Comparison of ENCODE assay signal across 1 cellular context in genomic region chr2:96163768-96164429, GRCh38.
TF ChIP-seq lines count a peak whose summit lies in the region.

No MANE protein-coding gene starts in this region.

TF ChIP-seq in H1, 55 proteins besides CTCF, POLR2A, EP300 and RAD21:
- no peak for TF ChIP-seq SIN3A (conservative IDR thresholded peaks at IDR 0.05 in 1 of 2, IDR thresholded peaks at IDR 0.05 in 1 of 2; ENCODE audit: low read depth in 1 of 2, low read length in 2 of 2)
- TF ChIP-seq RFX5 (IDR thresholded peaks at IDR 0.05; ENCODE audit: borderline replicate concordance, low read depth, low read length): no peak
- no peak for TF ChIP-seq GTF2F1 (IDR thresholded peaks at IDR 0.05; ENCODE audit: borderline replicate concordance, low read depth, low read length)
- TF ChIP-seq TBP (IDR thresholded peaks at IDR 0.05; ENCODE audit: low read depth, low read length): no peak
- no peak for TF ChIP-seq POU5F1 (IDR thresholded peaks at IDR 0.05; ENCODE audit: low read depth, low read length)
- TF ChIP-seq BCL11A (IDR thresholded peaks at IDR 0.05; ENCODE audit: low read depth in 2 of 2, low read length in 2 of 2): no peak
TF ChIP-seq in H1: peak in this region for 0.
